1 cellular context compared by ENCODE assay signal in genomic region chr3:49017978-49018706, GRCh38.
TF ChIP-seq lines count a peak whose summit lies in the region.

DALRD3 (minus strand) TSS chr3:49018580; CDS start chr3:49018564, 16 bp downstream.

TF ChIP-seq in GM12878, 131 proteins besides CTCF, POLR2A, EP300 and RAD21 (continued from another document and continues in another):
- TF ChIP-seq ZBTB4 (CRISPR knock-in tag; IDR thresholded peaks at IDR 0.05) (no peak), BRCA1 (IDR thresholded peaks at IDR 0.05; ENCODE audit: low read depth, low read length) (no peak), RELA (IDR thresholded peaks at IDR 0.05; ENCODE audit: borderline replicate concordance, partially characterized antibody) (no peak), FOS (IDR thresholded peaks at IDR 0.05; ENCODE audit: borderline replicate concordance, extremely low read depth, insufficient read length) (no peak), USF1 (IDR thresholded peaks at IDR 0.05; ENCODE audit: borderline replicate concordance, extremely low read length, insufficient read depth, low read depth, low read length) (no peak), TCF3 (IDR thresholded peaks at IDR 0.05; ENCODE audit: borderline replicate concordance, insufficient read depth, low read depth, low read length) (no peak; the same call in none of the 2 replicates), RAD51 (IDR thresholded peaks at IDR 0.05) (no peak), NR2F1 (conservative IDR thresholded peaks at IDR 0.05) (peak; percentile 50; the same call in 1 of the 2 replicates), HCFC1 (IDR thresholded peaks at IDR 0.05; ENCODE audit: low read length) (peak; percentile 49), DPF2 (IDR thresholded peaks at IDR 0.05) (no peak), NKRF (conservative IDR thresholded peaks at IDR 0.05) (peak; percentile 98), TCF7 (IDR thresholded peaks at IDR 0.05; ENCODE audit: borderline replicate concordance) (no peak), ZBED1 (IDR thresholded peaks at IDR 0.05; ENCODE audit: borderline replicate concordance) (peak; percentile 85; the same call in 1 of the 2 replicates), NFXL1 (IDR thresholded peaks at IDR 0.05; ENCODE audit: borderline replicate concordance) (no peak), CBX5 (IDR thresholded peaks at IDR 0.05; ENCODE audit: low read depth) (no peak), ZNF592 (IDR thresholded peaks at IDR 0.05) (no peak), KDM1A (IDR thresholded peaks at IDR 0.05; ENCODE audit: borderline replicate concordance) (no peak), GABPA (IDR thresholded peaks at IDR 0.05; ENCODE audit: low read depth) (no peak), IRF4 (IDR thresholded peaks at IDR 0.05; ENCODE audit: low read depth, low read length) (no peak), PBX3 (IDR thresholded peaks at IDR 0.05; ENCODE audit: insufficient replicate concordance, low read depth, low read length) (no peak), SMAD1 (IDR thresholded peaks at IDR 0.05; ENCODE audit: low read depth, partially characterized antibody) (no peak), MXI1 (IDR thresholded peaks at IDR 0.05; ENCODE audit: low read depth, low read length) (peak; percentile 77; the same call in 1 of the 2 replicates), RCOR1 (conservative IDR thresholded peaks at IDR 0.05; ENCODE audit: low read depth, low read length) (no peak), ZNF207 (IDR thresholded peaks at IDR 0.05; ENCODE audit: borderline replicate concordance) (0 out of 2 replicates have a peak, but pooled peaks have one; percentile 26), YY1 (IDR thresholded peaks at IDR 0.05; ENCODE audit: low read depth, low read length) (peak; percentile 67; the same call in 1 of the 2 replicates), JUND (IDR thresholded peaks at IDR 0.05; ENCODE audit: low read depth, low read length) (no peak), ELK1 (IDR thresholded peaks at IDR 0.05; ENCODE audit: low read depth, low read length) (peak; percentile 70; the same call in 1 of the 2 replicates), ZSCAN29 (IDR thresholded peaks at IDR 0.05) (no peak), IKZF2 (IDR thresholded peaks at IDR 0.05) (no peak), SKIL (IDR thresholded peaks at IDR 0.05; ENCODE audit: low read depth, poor library complexity, severe bottlenecking) (no peak), CREM (IDR thresholded peaks at IDR 0.05; ENCODE audit: low read depth) (peak; percentile 83), BHLHE40 (IDR thresholded peaks at IDR 0.05; ENCODE audit: borderline replicate concordance in 1 of 2, low read depth in 2 of 2, low read length in 1 of 2) (peak in 1 of 2 experiments; percentile 44; a peak in 2 of 4 replicates), CBFB (IDR thresholded peaks at IDR 0.05; ENCODE audit: low read depth) (no peak), ZNF24 (IDR thresholded peaks at IDR 0.05) (no peak), CHD4 (IDR thresholded peaks at IDR 0.05) (no peak), ATF2 (IDR thresholded peaks at IDR 0.05; ENCODE audit: low read length) (no peak), HDAC2 (IDR thresholded peaks at IDR 0.05) (no peak), NR2C1 (IDR thresholded peaks at IDR 0.05) (peak; percentile 53; the same call in 1 of the 2 replicates), SUZ12 (IDR thresholded peaks at IDR 0.05; ENCODE audit: unreplicated experiment) (no peak), POLR2AphosphoS5 (IDR thresholded peaks at IDR 0.05; ENCODE audit: low read length) (no peak), PRDM15 (CRISPR knock-in tag; IDR thresholded peaks at IDR 0.05) (no peak), BMI1 (IDR thresholded peaks at IDR 0.05; ENCODE audit: borderline replicate concordance) (peak; percentile 96)
